ENCODE assay signal across 1 cellular context in genomic region chr9:117278656-117279055, GRCh38.
TF ChIP-seq lines count a peak whose summit lies in the region.

No MANE protein-coding gene starts in this region.

TF ChIP-seq in SK-N-SH, 30 proteins besides CTCF, POLR2A, EP300 and RAD21 (continued from another document):
- TF ChIP-seq IRF3 (IDR thresholded peaks at IDR 0.05; ENCODE audit: low read depth, low read length): no peak
- no peak for TF ChIP-seq GATA2 (CRISPR knock-in tag; IDR thresholded peaks at IDR 0.05)
